Comparison of ENCODE assay signal across 8 cellular contexts in genomic region chr2:216478151-216478550, GRCh38. TPM values are rescaled to one million over a fixed set of nuclear protein-coding genes. Genes with fewer than 3 reads are reported as not detected.
DNase-seq lines count a peak whose midpoint lies in the region; ATAC-seq lines count a peak whose summit lies in the region.

No MANE protein-coding gene starts in this region.

- DNase-seq in Caki2 (ENCODE audit: low read depth) (peak; percentile 25), LHCN-M2 (ENCODE audit: low read depth) (peak; percentile 57), dedifferentiated amniotic fluid mesenchymal stem cell (ENCODE audit: extremely low spot score) (peak; percentile 22), nucleus accumbens (lab: John Stamatoyannopoulos, UW) (peak in 37 of 56 donors; percentile 7 to 73 (median 34))
- DNase-seq in activated CD8-positive, alpha-beta memory T cell treated with anti-CD3 and anti-CD28 coated beads for 24 hours, result no peak

- ATAC-seq in GM18909 (IDR thresholded peaks at IDR 0.05; ENCODE audit: poor library complexity, unreplicated experiment), result no peak
- no peak for ATAC-seq in HG03457 (IDR thresholded peaks at IDR 0.05; ENCODE audit: unreplicated experiment)
- ATAC-seq in GM19397 (IDR thresholded peaks at IDR 0.05; ENCODE audit: unreplicated experiment), result no peak

- in situ Hi-C loops in Caki2 (cut with HindIII; ENCODE audit: low pct_unique_long_range_greater_than_20kb, low sequenced_read_pairs), result no loop called here

RNA-seq across cellular contexts. Expression of gene RPL37A, which starts 20.5 kb away (rescaled TPM):
- 1,019 and 1,358 TPM in 2 replicates for total RNA-seq in Caki2 (2014; rRNA removed; shearing (Covaris generic); ENCODE audit: low replicate concordance)
- total RNA-seq in LHCN-M2 (2014; rRNA removed), result 829 and 905 TPM in 2 replicates
- polyA plus RNA-seq in LHCN-M2 (2012), result 5,692 TPM
